In the genomic region with DNA sequence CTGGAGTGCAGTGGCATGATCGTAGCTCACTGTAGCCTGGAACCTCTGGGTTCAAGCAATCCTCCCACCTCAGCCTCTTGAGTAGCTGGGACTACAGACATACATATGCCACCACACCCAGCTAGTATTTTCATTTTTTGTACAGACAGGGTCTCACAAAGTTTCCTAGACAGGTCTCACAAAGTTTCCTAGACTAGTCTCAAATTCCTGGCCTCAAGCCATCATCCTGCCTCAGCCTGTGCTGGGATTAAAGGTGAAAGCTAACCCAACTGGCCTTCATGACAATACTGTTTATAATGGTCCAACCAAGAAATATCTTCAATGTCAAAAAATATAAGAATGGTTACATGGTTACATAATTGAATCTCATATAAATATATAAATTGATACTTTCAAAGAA, we compare ENCODE assay signal across 19 cellular contexts. TPM values are rescaled to one million over a fixed set of nuclear protein-coding genes. Genes with fewer than 3 reads are reported as not detected.
"Had no signal": no experiment of that assay in that cellular context is flagged by ENCODE, and none has a peak within 500 bp of the region (broad histone marks: within the 10 kb centered on the region; RNA-seq: fewer than 3 reads in every experiment).

No MANE protein-coding gene starts in this region.

- H3K9me3 ChIP-seq: breast epithelium, left lung, ovary, prostate gland, upper lobe of left lung had no signal

- H3K27me3 ChIP-seq: ascending aorta, breast epithelium, left lung, ovary, upper lobe of left lung had no signal

- H3K4me3 ChIP-seq: ascending aorta, breast epithelium, left lung, lung, ovary, prostate gland, upper lobe of left lung had no signal

- DNase-seq: activated CD4-positive, alpha-beta T cell treated with anti-CD3 and anti-CD28 coated beads, Interleukin-2, amount 10 ng/mL, durations not matched to agents 24 days and 14 days; activated CD8-positive, alpha-beta memory T cell treated with anti-CD3 and anti-CD28 coated beads, Interleukin-2, amount 10 ng/mL, durations not matched to agents 7 days and 5 days; activated CD8-positive, alpha-beta T cell treated with anti-CD3 and anti-CD28 coated beads for 36 hours; activated gamma-delta T cell; activated naive CD4-positive, alpha-beta T cell treated with anti-CD3 and anti-CD28 coated beads, Interleukin-2, amount 50 U/mL, for 16 hours; cortex of kidney; foreskin melanocyte; left lung; midbrain; ovary; stimulated activated CD4-positive, alpha-beta T cell treated with anti-CD3 and anti-CD28 coated beads, Interleukin-4, amount 100 ng/mL, for 4 hours; stimulated activated naive CD8-positive, alpha-beta T cell treated with anti-CD3 and anti-CD28 coated beads, Interleukin-15, Interleukin-2, amounts not matched to agents 100 U/mL and 50 U/mL, for 24 hours; T-helper 1 cell; upper lobe of left lung had no signal

- H3K4me1 ChIP-seq: ascending aorta, breast epithelium, left lung, prostate gland, upper lobe of left lung had no signal

- H3K36me3 ChIP-seq: ascending aorta, breast epithelium, left lung, ovary, prostate gland, upper lobe of left lung had no signal

- ATAC-seq: activated CD8-positive, alpha-beta memory T cell treated with anti-CD3 and anti-CD28 coated beads, Interleukin-2, amount 10 ng/mL, durations not matched to agents 7 days and 5 days; activated CD8-positive, alpha-beta T cell treated with anti-CD3 and anti-CD28 coated beads for 36 hours; left lung; natural killer cell treated with Interleukin-12 subunit alpha and Interleukin-12 subunit beta and Interleukin-15 and Interleukin-18, amount 100 ng/mL, for 72 hours; stimulated activated naive CD8-positive, alpha-beta T cell treated with anti-CD3 and anti-CD28 coated beads, Interleukin-15, Interleukin-2, amounts not matched to agents 100 U/mL and 50 U/mL, for 24 hours had no signal

- H3K27ac ChIP-seq: ascending aorta, breast epithelium, left lung, ovary, prostate gland, upper lobe of left lung had no signal

RNA-seq across cellular contexts. Expression of gene GPR176, which starts 24.0 kb away (rescaled TPM):
- total RNA-seq: activated CD8-positive, alpha-beta memory T cell treated with anti-CD3 and anti-CD28 coated beads, Interleukin-2, amount 10 ng/mL, durations not matched to agents 7 days and 5 days had no signal
